ENCODE assay signal across 8 cellular contexts in genomic region chr11:60913793-60914619, GRCh38.
DNase-seq lines count a peak whose midpoint lies in the region; ATAC-seq and TF ChIP-seq lines count a peak whose summit lies in the region.

TMEM109 (plus strand) TSS chr11:60914158; CDS start chr11:60919694, 5,536 bp downstream.

- peak; percentile 52 for TF ChIP-seq POLR2A in GM19099 (IDR thresholded peaks at IDR 0.05; ENCODE audit: extremely low read depth, insufficient read length, low read depth)

- DNase-seq in AML-193 (lab: John Stamatoyannopoulos, UW), result peak; percentile 82 to 90
- peak; percentile 78 for DNase-seq in NCI-H524 treated with DMSO at 0.1 percent for 48 hours (lab: John Stamatoyannopoulos, UW)
- peak; percentile 83 to 89 for DNase-seq in activated CD4-positive, alpha-beta T cell treated with anti-CD3 and anti-CD28 coated beads for 4 hours
- peak; percentile 88 for DNase-seq in kidney tubule cell (ENCODE audit: low spot score)
- peak; percentile 64 to 73 for DNase-seq in stimulated activated CD4-positive, alpha-beta T cell treated with anti-CD3 and anti-CD28 coated beads, Interleukin-1b, Interleukin-23, amount 100 ng/mL, for 1 hour (ENCODE audit: low read depth in 2 of 2)

- H3K27ac ChIP-seq in cingulate gyrus (ENCODE audit: low read depth, low read length), result peak within 1 kb of the TSS; percentile 100

- peak; percentile 21 for ATAC-seq in HG03457 (IDR thresholded peaks at IDR 0.05; ENCODE audit: unreplicated experiment)

Comparison
In these comparisons a context has a peak if more than half of its experiments do, and no peak if none do; other contexts are left out.
1. Peak in every context shown above with its lines: DNase-seq, ATAC-seq and H3K27ac ChIP-seq.